ENCODE assay signal across 37 cellular contexts in genomic region chrX:70079297-70079696, GRCh38. TPM values are rescaled to one million over a fixed set of nuclear protein-coding genes. Genes with fewer than 3 reads are reported as not detected.
"Had no signal": no experiment of that assay in that cellular context is flagged by ENCODE, and none has a peak within 500 bp of the region (broad histone marks: within the 10 kb centered on the region; RNA-seq: fewer than 3 reads in every experiment).

No MANE protein-coding gene starts in this region.

- H3K36me3 ChIP-seq: neutrophil, ovary, right lobe of liver, spleen, stomach, thoracic aorta, thyroid gland, tibial nerve, upper lobe of left lung, vagina had no signal

- H3K4me3 Mint-ChIP-seq: naive B cell; naive thymus-derived CD8-positive, alpha-beta T cell; natural killer cell treated with Interleukin-12 subunit alpha and Interleukin-12 subunit beta and Interleukin-15 and Interleukin-18, amount 100 ng/mL, for 72 hours; nephron progenitor cell; neural crest cell; stimulated activated effector memory CD8-positive, alpha-beta T cell treated with anti-CD3 and anti-CD28 coated beads, Interleukin-12 subunit alpha, Interleukin-12 subunit beta, amount 100 ng/mL, for 72 hours; stimulated activated naive B cell treated with anti-CD40 and anti-IgM and Interleukin-4, amounts not matched to agents 10 μg/mL and 1 μg/mL and 100 μg/mL, for 72 hours; stimulated activated naive CD8-positive, alpha-beta T cell treated with anti-CD3 and anti-CD28 coated beads, Interleukin-15, Interleukin-2, amounts not matched to agents 100 ng/mL and 50 ng/mL, for 24 hours had no signal

- H3K9me3 Mint-ChIP-seq: natural killer cell treated with Interleukin-12 subunit alpha and Interleukin-12 subunit beta and Interleukin-15 and Interleukin-18, amount 100 ng/mL, for 72 hours; stimulated activated effector memory CD8-positive, alpha-beta T cell treated with anti-CD3 and anti-CD28 coated beads, Interleukin-12 subunit alpha, Interleukin-12 subunit beta, amount 100 ng/mL, for 72 hours; stimulated activated naive CD8-positive, alpha-beta T cell treated with anti-CD3 and anti-CD28 coated beads, Interleukin-15, Interleukin-2, amounts not matched to agents 100 ng/mL and 50 ng/mL, for 24 hours had no signal

- ATAC-seq: naive thymus-derived CD8-positive, alpha-beta T cell; natural killer cell treated with Interleukin-12 subunit alpha and Interleukin-12 subunit beta and Interleukin-15 and Interleukin-18, amount 100 ng/mL, for 72 hours; psoas muscle; right cardiac atrium; right lobe of liver; stimulated activated effector memory CD8-positive, alpha-beta T cell treated with anti-CD3 and anti-CD28 coated beads, Interleukin-12 subunit alpha, Interleukin-12 subunit beta, amount 100 ng/mL, for 72 hours; stimulated activated naive B cell treated with anti-CD40 and anti-IgM and Interleukin-4, amounts not matched to agents 10 μg/mL and 1 μg/mL and 100 μg/mL, for 72 hours had no signal

- DNase-seq: naive B cell; naive thymus-derived CD8-positive, alpha-beta T cell; nephron progenitor cell; nucleus accumbens; ovary; posterior cingulate gyrus; psoas muscle; right cardiac atrium; right lobe of liver; spleen; stimulated activated CD4-positive, alpha-beta T cell treated with anti-CD3 and anti-CD28 coated beads, Interleukin-12 subunit alpha, Interleukin-12 subunit beta, amount 100 ng/mL, for 4 hours; stimulated activated CD4-positive, alpha-beta T cell treated with anti-CD3 and anti-CD28 coated beads, Interleukin-1b, Interleukin-23, amount 100 ng/mL, for 48 hours; stimulated activated CD4-positive, alpha-beta T cell treated with anti-CD3 and anti-CD28 coated beads, Interleukin-2, amount 100 ng/mL, for 48 hours; stimulated activated CD4-positive, alpha-beta T cell treated with anti-CD3 and anti-CD28 coated beads, Interleukin-4, amount 100 ng/mL, for 24 hours; stimulated activated naive B cell treated with anti-CD40 and anti-IgM and Interleukin-4, amounts not matched to agents 10 μg/mL and 1 μg/mL and 100 μg/mL, for 72 hours; stimulated activated naive CD4-positive, alpha-beta T cell treated with Interleukin-2 at 50 U/mL for 16 hours; stomach; thyroid gland; trophoblast cell; upper lobe of left lung had no signal

- H3K36me3 Mint-ChIP-seq: naive B cell; natural killer cell treated with Interleukin-12 subunit alpha and Interleukin-12 subunit beta and Interleukin-15 and Interleukin-18, amount 100 ng/mL, for 72 hours; stimulated activated effector memory CD8-positive, alpha-beta T cell treated with anti-CD3 and anti-CD28 coated beads, Interleukin-12 subunit alpha, Interleukin-12 subunit beta, amount 100 ng/mL, for 72 hours; stimulated activated naive B cell treated with anti-CD40 and anti-IgM and Interleukin-4, amounts not matched to agents 10 μg/mL and 1 μg/mL and 100 μg/mL, for 72 hours had no signal

- H3K27ac ChIP-seq: neutrophil, ovary, parathyroid adenoma, psoas muscle, right lobe of liver, skin epidermis, spleen, stomach, thoracic aorta, thyroid gland, tibial nerve, upper lobe of left lung, vagina had no signal

- H3K27me3 Mint-ChIP-seq: progenitor cell of endocrine pancreas; stimulated activated naive CD8-positive, alpha-beta T cell treated with anti-CD3 and anti-CD28 coated beads, Interleukin-15, Interleukin-2, amounts not matched to agents 100 ng/mL and 50 ng/mL, for 24 hours had no signal

- H3K4me1 ChIP-seq: parathyroid adenoma, psoas muscle, right lobe of liver, spleen, stomach, thyroid gland, tibial nerve, upper lobe of left lung, vagina had no signal

- H3K4me1 Mint-ChIP-seq: naive B cell; naive thymus-derived CD8-positive, alpha-beta T cell; nephron progenitor cell; neural crest cell; stimulated activated effector memory CD8-positive, alpha-beta T cell treated with anti-CD3 and anti-CD28 coated beads, Interleukin-12 subunit alpha, Interleukin-12 subunit beta, amount 100 ng/mL, for 72 hours; stimulated activated naive B cell treated with anti-CD40 and anti-IgM and Interleukin-4, amounts not matched to agents 10 μg/mL and 1 μg/mL and 100 μg/mL, for 72 hours had no signal

- H3K27ac Mint-ChIP-seq: naive B cell; naive thymus-derived CD8-positive, alpha-beta T cell; natural killer cell treated with Interleukin-12 subunit alpha and Interleukin-12 subunit beta and Interleukin-15 and Interleukin-18, amount 100 ng/mL, for 72 hours; nephron progenitor cell; progenitor cell of endocrine pancreas; stimulated activated effector memory CD8-positive, alpha-beta T cell treated with anti-CD3 and anti-CD28 coated beads, Interleukin-12 subunit alpha, Interleukin-12 subunit beta, amount 100 ng/mL, for 72 hours; stimulated activated naive B cell treated with anti-CD40 and anti-IgM and Interleukin-4, amounts not matched to agents 10 μg/mL and 1 μg/mL and 100 μg/mL, for 72 hours; stimulated activated naive CD8-positive, alpha-beta T cell treated with anti-CD3 and anti-CD28 coated beads, Interleukin-15, Interleukin-2, amounts not matched to agents 100 ng/mL and 50 ng/mL, for 24 hours had no signal

- H3K4me3 ChIP-seq: ovary, psoas muscle, right lobe of liver, skin epidermis, smooth muscle cell, spleen, stomach, thoracic aorta, thyroid gland, tibial nerve, upper lobe of left lung, vagina had no signal

- H3K9me3 ChIP-seq: neutrophil, ovary, psoas muscle, right lobe of liver, thoracic aorta, thyroid gland, tibial nerve, vagina had no signal

RNA-seq across cellular contexts. Expression of gene OTUD6A, which starts 17.0 kb away (rescaled TPM):
- total RNA-seq: naive thymus-derived CD8-positive, alpha-beta T cell; natural killer cell treated with Interleukin-12 subunit alpha and Interleukin-12 subunit beta and Interleukin-15 and Interleukin-18, amount 100 ng/mL, for 72 hours; neural crest cell; omental fat pad; ovary; progenitor cell of endocrine pancreas; psoas muscle; renal cortical epithelial cell; right cardiac atrium; right lobe of liver; smooth muscle cell; spleen; stomach; subcutaneous adipose tissue; temporal lobe; thoracic aorta; thyroid gland; tibial nerve; upper lobe of left lung; ureter; vagina had no signal

RNA-seq across cellular contexts. Expression of gene AWAT2, which starts 29.6 kb away (rescaled TPM):
- total RNA-seq: naive thymus-derived CD8-positive, alpha-beta T cell; natural killer cell treated with Interleukin-12 subunit alpha and Interleukin-12 subunit beta and Interleukin-15 and Interleukin-18, amount 100 ng/mL, for 72 hours; neural crest cell; omental fat pad; ovary; progenitor cell of endocrine pancreas; psoas muscle; renal cortical epithelial cell; right cardiac atrium; right lobe of liver; smooth muscle cell; spleen; stomach; temporal lobe; thoracic aorta; thyroid gland; tibial nerve; ureter; vagina had no signal
